In the genomic region with DNA sequence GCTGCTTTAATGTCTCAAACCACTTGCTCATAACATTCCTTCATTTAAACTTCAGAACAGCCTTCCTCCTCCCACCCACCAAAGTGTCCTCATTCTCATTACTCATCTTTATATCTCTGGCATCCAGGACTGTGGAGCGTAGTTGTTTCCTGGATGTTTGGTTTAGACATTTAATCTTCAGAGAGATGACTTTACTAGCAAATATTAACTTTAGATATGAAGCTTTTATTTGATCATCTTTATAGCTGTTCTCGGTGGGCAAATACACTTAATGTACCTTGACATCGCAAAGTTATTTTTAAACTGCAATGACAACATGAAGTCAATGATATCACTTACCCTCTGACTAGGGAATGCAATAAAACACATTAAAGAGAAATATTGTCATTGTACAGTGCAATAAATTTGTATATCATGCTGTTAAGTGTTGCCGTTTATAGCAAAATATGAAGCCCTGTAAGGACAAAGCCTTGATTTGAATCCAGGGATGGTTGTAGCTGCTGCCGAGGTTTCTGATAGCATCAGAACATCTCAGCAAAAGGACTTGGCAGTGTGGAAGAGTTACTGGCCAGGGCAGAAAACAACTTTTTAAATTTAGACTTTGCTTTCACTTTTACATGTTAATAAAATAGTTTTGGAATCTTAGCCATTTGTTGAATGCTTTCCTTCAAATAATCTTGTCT, we compare ENCODE assay signal across 18 cellular contexts. TPM values are rescaled to one million over a fixed set of nuclear protein-coding genes. Genes with fewer than 3 reads are reported as not detected.
A peak's percentile ranks its signal among the peaks of the same experiment; 100 is the strongest.
DNase-seq lines count a peak whose midpoint lies in the region; ATAC-seq and TF ChIP-seq lines count a peak whose summit lies in the region.
"Had no signal": no experiment of that assay in that cellular context is flagged by ENCODE, and none has a peak within 500 bp of the region (broad histone marks: within the 10 kb centered on the region; RNA-seq: fewer than 3 reads in every experiment).

No MANE protein-coding gene starts in this region.

- TF ChIP-seq CTCF in fibroblast of pulmonary artery (IDR thresholded peaks at IDR 0.05; ENCODE audit: low read length, missing control alignments), result no peak

- DNase-seq in ELR (ENCODE audit: low read depth) (peak; percentile 45), NCI-H226 (peak; percentile 81), fibroblast of pulmonary artery (ENCODE audit: low read depth) (peak; percentile 40), renal cortical epithelial cell (ENCODE audit: low read depth) (peak; percentile 22), globus pallidus (ENCODE audit: low spot score) (no peak), NCI-H2171 treated with DMSO at 0.1 percent for 48 hours (lab: John Stamatoyannopoulos, UW) (no peak)
- DNase-seq in activated T-helper 2 cell treated with anti-CD3 and anti-CD28 coated beads, Interferon-gamma antibody, Interleukin-2, Interleukin-4, amounts not matched to agents 10 μg/mL and 5 μg/mL and 100 μg/mL, durations not matched to agents 14 hours and 24 hours and 36 hours (ENCODE audit: low spot score), result no peak
- DNase-seq in activated naive CD4-positive, alpha-beta T cell treated with anti-CD3 and anti-CD28 coated beads, Interleukin-2, amount 50 U/mL, for 72 hours (ENCODE audit: low spot score in 2 of 2), result no peak
- DNase-seq: activated CD4-positive, alpha-beta T cell treated with anti-CD3 and anti-CD28 coated beads, Interleukin-2, amount 50 U/mL, for 48 hours; CD4-positive, alpha-beta memory T cell; endodermal cell; GF-D8; hippocampal formation; NCI-H1930; stomach had no signal

- H3K27ac Mint-ChIP-seq in activated T-helper 2 cell treated with anti-CD3 and anti-CD28 coated beads, Interferon-gamma antibody, Interleukin-2, Interleukin-4, amounts not matched to agents 10 μg/mL and 5 μg/mL and 100 μg/mL, durations not matched to agents 14 hours and 24 hours and 36 hours, result no peak overlapping the region
- no peak overlapping the region for H3K27ac Mint-ChIP-seq in activated naive CD4-positive, alpha-beta T cell treated with anti-CD3 and anti-CD28 coated beads, Interleukin-2, amount 50 U/mL, for 72 hours
- H3K27ac Mint-ChIP-seq: endodermal cell had no signal

- no peak for ATAC-seq in activated naive CD4-positive, alpha-beta T cell treated with anti-CD3 and anti-CD28 coated beads, Interleukin-2, amount 50 U/mL, for 72 hours
- ATAC-seq: K562, Right ventricle myocardium inferior had no signal

- peaks cover 54% of the 10 kb centered on the region for H3K27me3 Mint-ChIP-seq in activated T-helper 2 cell treated with anti-CD3 and anti-CD28 coated beads, Interferon-gamma antibody, Interleukin-2, Interleukin-4, amounts not matched to agents 10 μg/mL and 5 μg/mL and 100 μg/mL, durations not matched to agents 14 hours and 24 hours and 36 hours (ENCODE audit: low read depth)

- H3K4me1 Mint-ChIP-seq in activated T-helper 2 cell treated with anti-CD3 and anti-CD28 coated beads, Interferon-gamma antibody, Interleukin-2, Interleukin-4, amounts not matched to agents 10 μg/mL and 5 μg/mL and 100 μg/mL, durations not matched to agents 14 hours and 24 hours and 36 hours (ENCODE audit: low read depth), result no peaks in the 10 kb centered on the region

- intact Hi-C loops in activated T-helper 2 cell treated with anti-CD3 and anti-CD28 coated beads, Interferon-gamma antibody, Interleukin-2, Interleukin-4, amounts not matched to agents 10 μg/mL and 5 μg/mL and 100 μg/mL, durations not matched to agents 14 hours and 24 hours and 36 hours (cut with micrococcal nuclease), result no loop called here

- no peaks in the 10 kb centered on the region for H3K36me3 Mint-ChIP-seq in activated T-helper 2 cell treated with anti-CD3 and anti-CD28 coated beads, Interferon-gamma antibody, Interleukin-2, Interleukin-4, amounts not matched to agents 10 μg/mL and 5 μg/mL and 100 μg/mL, durations not matched to agents 14 hours and 24 hours and 36 hours (ENCODE audit: low read depth)
- H3K36me3 Mint-ChIP-seq in activated naive CD4-positive, alpha-beta T cell treated with anti-CD3 and anti-CD28 coated beads, Interleukin-2, amount 50 U/mL, for 72 hours, result no peaks in the 10 kb centered on the region
- H3K36me3 Mint-ChIP-seq: CD4-positive, alpha-beta memory T cell had no signal

- no peak overlapping the region for H3K4me3 ChIP-seq in fibroblast of pulmonary artery (replicated peaks; ENCODE audit: low read depth, low read length)
- H3K4me3 ChIP-seq: K562, lung, stomach had no signal

- no peaks in the 10 kb centered on the region for H3K9me3 Mint-ChIP-seq in activated T-helper 2 cell treated with anti-CD3 and anti-CD28 coated beads, Interferon-gamma antibody, Interleukin-2, Interleukin-4, amounts not matched to agents 10 μg/mL and 5 μg/mL and 100 μg/mL, durations not matched to agents 14 hours and 24 hours and 36 hours
- H3K9me3 Mint-ChIP-seq in activated naive CD4-positive, alpha-beta T cell treated with anti-CD3 and anti-CD28 coated beads, Interleukin-2, amount 50 U/mL, for 72 hours, result no peaks in the 10 kb centered on the region
- H3K9me3 Mint-ChIP-seq: CD4-positive, alpha-beta memory T cell; endodermal cell had no signal

- H3K4me3 Mint-ChIP-seq in activated T-helper 2 cell treated with anti-CD3 and anti-CD28 coated beads, Interferon-gamma antibody, Interleukin-2, Interleukin-4, amounts not matched to agents 10 μg/mL and 5 μg/mL and 100 μg/mL, durations not matched to agents 14 hours and 24 hours and 36 hours (ENCODE audit: low read depth), result no peak overlapping the region
- H3K4me3 Mint-ChIP-seq: CD4-positive, alpha-beta memory T cell; endodermal cell had no signal

RNA-seq across cellular contexts. Expression of a gene that starts 4.6 kb away (rescaled TPM):
- total RNA-seq in renal cortical epithelial cell, result 70.9 and 246 TPM in 2 replicates
- total RNA-seq in activated T-helper 2 cell treated with anti-CD3 and anti-CD28 coated beads, Interferon-gamma antibody, Interleukin-2, Interleukin-4, amounts not matched to agents 10 μg/mL and 5 μg/mL and 100 μg/mL, durations not matched to agents 14 hours and 24 hours and 36 hours, result 0.05 TPM in 1 of 2 replicates, not detected in the other
- under 1 TPM; 0.07 to 0.16 TPM for total RNA-seq in activated naive CD4-positive, alpha-beta T cell treated with anti-CD3 and anti-CD28 coated beads, Interleukin-2, amount 50 U/mL, for 72 hours
- total RNA-seq: CD4-positive, alpha-beta memory T cell had no signal

RNA-seq across cellular contexts. Expression of a gene that starts 21.9 kb away (rescaled TPM):
- 7.1 and 7.2 TPM in 2 replicates for total RNA-seq in renal cortical epithelial cell
- not detected in 2 replicates for total RNA-seq in activated T-helper 2 cell treated with anti-CD3 and anti-CD28 coated beads, Interferon-gamma antibody, Interleukin-2, Interleukin-4, amounts not matched to agents 10 μg/mL and 5 μg/mL and 100 μg/mL, durations not matched to agents 14 hours and 24 hours and 36 hours
- not detected for total RNA-seq in activated naive CD4-positive, alpha-beta T cell treated with anti-CD3 and anti-CD28 coated beads, Interleukin-2, amount 50 U/mL, for 72 hours
- total RNA-seq: CD4-positive, alpha-beta memory T cell had no signal

Comparison
In these comparisons a context has a peak if more than half of its experiments do, and no peak if none do; other contexts are left out.
1. DNase-seq: peak in ELR (single experiment), NCI-H226 (single experiment), fibroblast of pulmonary artery (single experiment) and renal cortical epithelial cell (single experiment); none in activated T-helper 2 cell treated with anti-CD3 and anti-CD28 coated beads, Interferon-gamma antibody, Interleukin-2, Interleukin-4, amounts not matched to agents 10 μg/mL and 5 μg/mL and 100 μg/mL, durations not matched to agents 14 hours and 24 hours and 36 hours (single experiment), globus pallidus (single experiment), activated naive CD4-positive, alpha-beta T cell treated with anti-CD3 and anti-CD28 coated beads, Interleukin-2, amount 50 U/mL, for 72 hours (0 of 2) and NCI-H2171 treated with DMSO at 0.1 percent for 48 hours (single experiment).
2. RNA of a gene that starts 4.6 kb away (total RNA-seq): 70.9 to 246 TPM in renal cortical epithelial cell; 0.07 to 0.16 TPM in activated naive CD4-positive, alpha-beta T cell treated with anti-CD3 and anti-CD28 coated beads, Interleukin-2, amount 50 U/mL, for 72 hours and 0.05 TPM in activated T-helper 2 cell treated with anti-CD3 and anti-CD28 coated beads, Interferon-gamma antibody, Interleukin-2, Interleukin-4, amounts not matched to agents 10 μg/mL and 5 μg/mL and 100 μg/mL, durations not matched to agents 14 hours and 24 hours and 36 hours; every median in the first group is over 10 times any median in the second.